ENCODE assay signal across 11 cellular contexts in the genomic region with DNA sequence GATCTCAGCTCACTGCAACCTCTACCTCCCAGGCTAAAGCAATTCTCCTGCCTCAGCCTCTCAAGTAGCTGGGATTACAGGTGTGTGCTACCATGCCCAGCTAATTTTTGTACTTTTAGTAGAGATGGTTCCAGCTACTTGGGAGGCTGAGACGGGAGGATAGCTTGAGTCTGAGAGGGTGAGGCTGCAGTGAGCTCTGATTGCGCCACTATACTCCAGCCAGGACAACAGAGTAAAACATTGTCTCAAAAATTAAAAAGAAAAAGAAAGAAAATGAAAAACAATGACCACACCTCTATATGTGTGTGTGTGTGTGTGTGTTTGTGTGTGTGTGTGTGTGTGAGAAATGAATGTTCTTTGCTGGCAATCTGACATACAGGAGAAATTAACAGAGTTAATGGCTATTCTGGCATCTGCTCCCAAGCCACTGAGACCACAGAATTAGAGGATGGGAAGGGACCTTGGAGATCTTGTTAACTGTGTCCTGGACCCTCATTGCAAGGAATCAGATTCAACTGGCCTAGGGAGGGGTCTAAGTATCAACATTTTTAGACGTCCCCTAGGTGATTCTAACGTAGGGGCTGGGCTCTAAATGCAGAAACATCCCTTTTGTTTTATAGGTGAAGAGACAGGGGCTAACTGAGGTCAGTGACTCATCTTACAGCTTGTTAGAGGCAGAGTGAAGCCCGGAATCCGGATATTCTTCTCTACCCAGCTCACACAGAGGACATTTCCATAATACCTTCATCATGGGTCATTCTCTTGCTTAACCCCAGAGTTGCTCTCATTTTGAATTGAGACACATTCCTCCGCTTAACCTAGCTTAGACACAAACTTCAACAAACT. TPM values are rescaled to one million over a fixed set of nuclear protein-coding genes. Genes with fewer than 3 reads are reported as not detected.
DNase-seq lines count a peak whose midpoint lies in the region; ATAC-seq and TF ChIP-seq lines count a peak whose summit lies in the region.
"Had no signal": no experiment of that assay in that cellular context is flagged by ENCODE, and none has a peak within 500 bp of the region (broad histone marks: within the 10 kb centered on the region; RNA-seq: fewer than 3 reads in every experiment).

No MANE protein-coding gene starts in this region.

- H3K27ac ChIP-seq in PC-9, result peak overlapping the region; percentile 94

- CTCF ChIA-PET in PC-9 (lab: Charles Lee), result interaction anchor here (0.6 to 0.7 kb wide), 4 partner anchors 104 to 195 kb away, joined by 3 to 5 read pairs (median 4); no protein-coding TSS in a partner anchor
- CTCF ChIA-PET in activated CD8-positive, alpha-beta T cell treated with anti-CD3 and anti-CD28 coated beads, Interleukin-2, amount 10 ng/mL, durations not matched to agents 7 days and 5 days (lab: Charles Lee), result no interaction called here
- CTCF ChIA-PET in activated naive CD4-positive, alpha-beta T cell treated with anti-CD3 and anti-CD28 coated beads for 36 hours (lab: Charles Lee), result interaction anchor here (0.7 kb wide), 1 partner anchor 687 kb away, joined by 3 read pairs; no protein-coding TSS in a partner anchor

- no peaks in the 10 kb centered on the region for H3K36me3 ChIP-seq in PC-9 (ENCODE audit: low read depth)

- H3K4me1 ChIP-seq in PC-9 (replicated peaks; ENCODE audit: insufficient read depth), result peaks cover 86% of the 10 kb centered on the region

- H3K4me3 ChIP-seq in PC-9, result peak overlapping the region; percentile 39; the same call in 1 of the 2 replicates
- H3K4me3 ChIP-seq: K562 had no signal

- DNase-seq in H4 (ENCODE audit: low spot score), result peak; percentile 90
- DNase-seq in PC-9, result peak; percentile 70 to 98
- DNase-seq in omental fat pad (ENCODE audit: low spot score), result no peak
- DNase-seq in activated CD8-positive, alpha-beta T cell treated with anti-CD3 and anti-CD28 coated beads, Interleukin-2, amount 10 ng/mL, durations not matched to agents 7 days and 5 days, result no peak
- no peak for DNase-seq in activated naive CD4-positive, alpha-beta T cell treated with anti-CD3 and anti-CD28 coated beads for 36 hours
- DNase-seq: erythroblast had no signal

- H3K9me3 Mint-ChIP-seq in activated CD8-positive, alpha-beta T cell treated with anti-CD3 and anti-CD28 coated beads, Interleukin-2, amount 10 ng/mL, durations not matched to agents 7 days and 5 days (ENCODE audit: insufficient read depth), result no peaks in the 10 kb centered on the region
- no peaks in the 10 kb centered on the region for H3K9me3 Mint-ChIP-seq in activated naive CD4-positive, alpha-beta T cell treated with anti-CD3 and anti-CD28 coated beads for 36 hours
- H3K9me3 Mint-ChIP-seq: activated T-helper 1 cell treated with anti-CD3 and anti-CD28 coated beads, Interleukin-12 subunit alpha, Interleukin-12 subunit beta, Interleukin-2, Interleukin-4 antibody, amounts not matched to agents 30 ng/mL and 10 ng/mL and 1 ng/mL, durations not matched to agents 14 hours and 24 hours and 36 hours had no signal

- intact Hi-C loops in PC-9 (cut with micrococcal nuclease; ENCODE audit: unreplicated experiment), result loop anchor here (1.0 to 10.0 kb wide), 5 partner anchors 37 to 144 kb away; no protein-coding TSS in a partner anchor
- intact Hi-C loops in activated naive CD4-positive, alpha-beta T cell treated with anti-CD3 and anti-CD28 coated beads for 36 hours (cut with micrococcal nuclease), result no loop called here

- no peaks in the 10 kb centered on the region for H3K36me3 Mint-ChIP-seq in activated CD8-positive, alpha-beta T cell treated with anti-CD3 and anti-CD28 coated beads, Interleukin-2, amount 10 ng/mL, durations not matched to agents 7 days and 5 days (ENCODE audit: low read depth)
- no peaks in the 10 kb centered on the region for H3K36me3 Mint-ChIP-seq in activated naive CD4-positive, alpha-beta T cell treated with anti-CD3 and anti-CD28 coated beads for 36 hours (ENCODE audit: low read depth)

- no peaks in the 10 kb centered on the region for H3K27me3 ChIP-seq in PC-9 (ENCODE audit: insufficient read depth, low read depth)

- TF ChIP-seq CTCF in PC-9 (conservative IDR thresholded peaks at IDR 0.05) (no peak), omental fat pad (IDR thresholded peaks at IDR 0.05) (no peak)

- H3K9me3 ChIP-seq in PC-9 (ENCODE audit: insufficient read depth, low read depth), result no peaks in the 10 kb centered on the region

- H3K4me2 ChIP-seq in PC-9, result peak overlapping the region; percentile 81

- no peaks in the 10 kb centered on the region for H4K20me1 ChIP-seq in PC-9 (ENCODE audit: insufficient read depth)

- no TSS peak for BruUV-seq in PC-9 (replicated peaks; lab: Mats Ljungman, UMichigan)

- peaks cover 8% of the 10 kb centered on the region for H3K27me3 Mint-ChIP-seq in activated CD8-positive, alpha-beta T cell treated with anti-CD3 and anti-CD28 coated beads, Interleukin-2, amount 10 ng/mL, durations not matched to agents 7 days and 5 days (ENCODE audit: low read depth)
- peaks cover 2% of the 10 kb centered on the region for H3K27me3 Mint-ChIP-seq in activated naive CD4-positive, alpha-beta T cell treated with anti-CD3 and anti-CD28 coated beads for 36 hours (ENCODE audit: low read depth)

- no peaks in the 10 kb centered on the region for H3K9me2 ChIP-seq in PC-9 (ENCODE audit: insufficient read depth)

- peaks cover 4% of the 10 kb centered on the region for H3K4me1 Mint-ChIP-seq in activated CD8-positive, alpha-beta T cell treated with anti-CD3 and anti-CD28 coated beads, Interleukin-2, amount 10 ng/mL, durations not matched to agents 7 days and 5 days (ENCODE audit: low read depth)
- peaks cover 4% of the 10 kb centered on the region for H3K4me1 Mint-ChIP-seq in activated naive CD4-positive, alpha-beta T cell treated with anti-CD3 and anti-CD28 coated beads for 36 hours (ENCODE audit: low read depth)

- H3K4me3 Mint-ChIP-seq in activated CD8-positive, alpha-beta T cell treated with anti-CD3 and anti-CD28 coated beads, Interleukin-2, amount 10 ng/mL, durations not matched to agents 7 days and 5 days, result no peak overlapping the region
- no peak overlapping the region for H3K4me3 Mint-ChIP-seq in activated naive CD4-positive, alpha-beta T cell treated with anti-CD3 and anti-CD28 coated beads for 36 hours
- H3K4me3 Mint-ChIP-seq: activated T-helper 1 cell treated with anti-CD3 and anti-CD28 coated beads, Interleukin-12 subunit alpha, Interleukin-12 subunit beta, Interleukin-2, Interleukin-4 antibody, amounts not matched to agents 30 ng/mL and 10 ng/mL and 1 ng/mL, durations not matched to agents 14 hours and 24 hours and 36 hours had no signal

- no peak overlapping the region for H3K27ac Mint-ChIP-seq in activated CD8-positive, alpha-beta T cell treated with anti-CD3 and anti-CD28 coated beads, Interleukin-2, amount 10 ng/mL, durations not matched to agents 7 days and 5 days
- H3K27ac Mint-ChIP-seq in activated naive CD4-positive, alpha-beta T cell treated with anti-CD3 and anti-CD28 coated beads for 36 hours, result no peak overlapping the region
- H3K27ac Mint-ChIP-seq: activated T-helper 1 cell treated with anti-CD3 and anti-CD28 coated beads, Interleukin-12 subunit alpha, Interleukin-12 subunit beta, Interleukin-2, Interleukin-4 antibody, amounts not matched to agents 30 ng/mL and 10 ng/mL and 1 ng/mL, durations not matched to agents 14 hours and 24 hours and 36 hours had no signal

- peak overlapping the region; percentile 49; the same call in 1 of the 2 replicates for H2AFZ ChIP-seq in PC-9

- H3F3A ChIP-seq in PC-9 (ENCODE audit: insufficient read depth, low read depth), result peaks cover 49% of the 10 kb centered on the region

- POLR2A ChIA-PET in PC-9 (lab: Charles Lee; ENCODE audit: unreplicated experiment), result interaction anchor here (0.6 to 1.4 kb wide), 7 partner anchors 15 to 425 kb away, joined by 3 to 15 read pairs (median 4); partner anchors contain the start of gene MARCHF10
- POLR2A ChIA-PET in activated CD8-positive, alpha-beta T cell treated with anti-CD3 and anti-CD28 coated beads, Interleukin-2, amount 10 ng/mL, durations not matched to agents 7 days and 5 days (lab: Charles Lee), result no interaction called here

- H3K79me2 ChIP-seq in PC-9 (ENCODE audit: low read depth), result no peaks in the 10 kb centered on the region

- ATAC-seq in esophagus mucosa, result peak; percentile 86
- ATAC-seq in omental fat pad (ENCODE audit: low FRiP score), result peak; percentile 52
- no peak for ATAC-seq in HG03571 (IDR thresholded peaks at IDR 0.05; ENCODE audit: unreplicated experiment)
- ATAC-seq in activated CD8-positive, alpha-beta T cell treated with anti-CD3 and anti-CD28 coated beads, Interleukin-2, amount 10 ng/mL, durations not matched to agents 7 days and 5 days, result no peak
- no peak for ATAC-seq in HG03045 (IDR thresholded peaks at IDR 0.05; ENCODE audit: unreplicated experiment)
- ATAC-seq: K562 had no signal

RNA-seq across cellular contexts. Expression of gene MARCHF10, which starts 16.4 kb away (rescaled TPM):
- total RNA-seq in H4 (2014; rRNA removed; shearing (Covaris generic)), result not detected in 2 replicates
- 8.0 and 9.6 TPM in 2 replicates for total RNA-seq in PC-9 (2021)
- total RNA-seq in esophagus mucosa, result not detected
- under 1 TPM in 1 of 4 donors, not detected in 3; 0.28 TPM for total RNA-seq in omental fat pad
- not detected for total RNA-seq in activated CD8-positive, alpha-beta T cell treated with anti-CD3 and anti-CD28 coated beads, Interleukin-2, amount 10 ng/mL, durations not matched to agents 7 days and 5 days
- not detected for total RNA-seq in activated naive CD4-positive, alpha-beta T cell treated with anti-CD3 and anti-CD28 coated beads for 36 hours
- total RNA-seq: activated T-helper 1 cell treated with anti-CD3 and anti-CD28 coated beads, Interleukin-12 subunit alpha, Interleukin-12 subunit beta, Interleukin-2, Interleukin-4 antibody, amounts not matched to agents 30 ng/mL and 10 ng/mL and 1 ng/mL, durations not matched to agents 14 hours and 24 hours and 36 hours; K562 had no signal

Comparison
In these comparisons a context has a peak if more than half of its experiments do, and no peak if none do; other contexts are left out.
1. DNase-seq: peak in H4 (single experiment) and PC-9 (2 of 2); none in omental fat pad (single experiment), activated CD8-positive, alpha-beta T cell treated with anti-CD3 and anti-CD28 coated beads, Interleukin-2, amount 10 ng/mL, durations not matched to agents 7 days and 5 days (single experiment) and activated naive CD4-positive, alpha-beta T cell treated with anti-CD3 and anti-CD28 coated beads for 36 hours (single experiment).
2. ATAC-seq: peak in esophagus mucosa (single experiment) and omental fat pad (single experiment); none in HG03571 (single experiment), activated CD8-positive, alpha-beta T cell treated with anti-CD3 and anti-CD28 coated beads, Interleukin-2, amount 10 ng/mL, durations not matched to agents 7 days and 5 days (single experiment) and HG03045 (single experiment).